In the genomic region with DNA sequence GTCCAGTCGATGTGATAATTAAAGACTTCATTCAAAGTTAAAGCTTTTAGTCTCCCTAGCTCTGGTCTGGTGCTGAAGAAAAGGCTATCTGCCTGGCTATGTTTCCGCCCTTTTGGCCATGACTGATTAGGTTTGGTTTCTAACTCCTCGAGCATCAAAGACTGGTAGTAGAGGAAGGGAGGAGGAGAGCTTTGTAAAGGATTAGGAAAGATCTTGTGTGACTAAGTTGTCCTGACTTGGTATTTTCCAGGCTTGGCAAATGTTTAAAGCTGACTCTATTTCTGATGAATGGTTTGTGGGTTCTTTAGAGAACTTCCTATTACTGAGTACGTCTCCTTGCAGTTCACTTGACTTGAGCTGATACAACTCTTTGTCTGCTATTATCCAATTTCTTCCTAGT, we compare ENCODE assay signal across 17 cellular contexts.
DNase-seq lines count a peak whose midpoint lies in the region; ATAC-seq and TF ChIP-seq lines count a peak whose summit lies in the region.
"Had no signal": no experiment of that assay in that cellular context is flagged by ENCODE, and none has a peak within 500 bp of the region (broad histone marks: within the 10 kb centered on the region; RNA-seq: fewer than 3 reads in every experiment).

No MANE protein-coding gene starts in this region.

- TF ChIP-seq CTCF in astrocyte of the cerebellum (IDR thresholded peaks at IDR 0.05; ENCODE audit: low read depth, low read length, missing control alignments) (no peak), fibroblast of villous mesenchyme (IDR thresholded peaks at IDR 0.05; ENCODE audit: insufficient read depth, low read depth, low read length) (no peak), retinal pigment epithelial cell (conservative IDR thresholded peaks at IDR 0.05; ENCODE audit: low read depth, low read length) (no peak), testis (IDR thresholded peaks at IDR 0.05) (no peak)

- intact Hi-C loops in testis (cut with DNase I; ENCODE audit: low total_unique reads) = no loop called here

- no peaks in the 10 kb centered on the region for H3K4me1 ChIP-seq in testis
- H3K4me1 ChIP-seq: uterus had no signal

- no peaks in the 10 kb centered on the region for H3K36me3 ChIP-seq in testis (ENCODE audit: low read depth, missing control alignments)
- H3K36me3 ChIP-seq: uterus had no signal

- in situ Hi-C loops in astrocyte of the cerebellum (cut with HindIII; ENCODE audit: low sequenced_read_pairs) = no loop called here

- no peaks in the 10 kb centered on the region for H3K9me3 ChIP-seq in testis
- H3K9me3 ChIP-seq: uterus had no signal

- WGBS in testis, 2 donors = 61 to 79% methylated on average over 4 of the region's 4 CpGs

- DNase-seq in HCEC 1CT = peak; percentile 80
- DNase-seq in astrocyte of the cerebellum (ENCODE audit: low read depth) = peak; percentile 60
- peak; percentile 43 for DNase-seq in fibroblast of villous mesenchyme (ENCODE audit: low read depth)
- peak; percentile 57 for DNase-seq in retinal pigment epithelial cell (ENCODE audit: low read depth)
- DNase-seq in midbrain (lab: John Stamatoyannopoulos, UW) = no peak
- DNase-seq in T1000 (lab: John Stamatoyannopoulos, UW) = no peak
- DNase-seq in testis = no peak
- DNase-seq: activated B cell treated with CpG ODN at 0.5 μM for 24 hours; DMS79 treated with DMSO at 0.1 percent for 48 hours; KG1; NCI-H146; NCI-H510A treated with DMSO at 0.1 percent for 48 hours; stimulated activated CD4-positive, alpha-beta T cell treated with anti-CD3 and anti-CD28 coated beads, Interleukin-12 subunit alpha, Interleukin-12 subunit beta, amount 100 ng/mL, for 4 hours; SW 1271; uterus had no signal

- H3K4me3 ChIP-seq in astrocyte of the cerebellum (ENCODE audit: low read depth, low read length) = no peak overlapping the region
- no peak overlapping the region for H3K4me3 ChIP-seq in fibroblast of villous mesenchyme (ENCODE audit: low read depth, low read length)
- H3K4me3 ChIP-seq in retinal pigment epithelial cell (ENCODE audit: low read length) = no peak overlapping the region
- no peak overlapping the region for H3K4me3 ChIP-seq in testis
- H3K4me3 ChIP-seq: GM12878, uterus had no signal

- H3K27me3 ChIP-seq in testis = no peaks in the 10 kb centered on the region
- H3K27me3 ChIP-seq: uterus had no signal

- ATAC-seq in HG02763 (IDR thresholded peaks at IDR 0.05; ENCODE audit: unreplicated experiment) = no peak
- ATAC-seq: GM12878 had no signal

- no peak for TF ChIP-seq POLR2A in testis (IDR thresholded peaks at IDR 0.05)

- no peak overlapping the region for H3K27ac ChIP-seq in testis
- H3K27ac ChIP-seq: uterus had no signal

Comparison
In these comparisons a context has a peak if more than half of its experiments do, and no peak if none do; other contexts are left out.
1. DNase-seq: peak in HCEC 1CT (single experiment), astrocyte of the cerebellum (single experiment), fibroblast of villous mesenchyme (single experiment) and retinal pigment epithelial cell (single experiment); none in midbrain (single experiment), T1000 (single experiment) and testis (single experiment).